Comparison of ENCODE assay signal across 1 cellular context in the genomic region with DNA sequence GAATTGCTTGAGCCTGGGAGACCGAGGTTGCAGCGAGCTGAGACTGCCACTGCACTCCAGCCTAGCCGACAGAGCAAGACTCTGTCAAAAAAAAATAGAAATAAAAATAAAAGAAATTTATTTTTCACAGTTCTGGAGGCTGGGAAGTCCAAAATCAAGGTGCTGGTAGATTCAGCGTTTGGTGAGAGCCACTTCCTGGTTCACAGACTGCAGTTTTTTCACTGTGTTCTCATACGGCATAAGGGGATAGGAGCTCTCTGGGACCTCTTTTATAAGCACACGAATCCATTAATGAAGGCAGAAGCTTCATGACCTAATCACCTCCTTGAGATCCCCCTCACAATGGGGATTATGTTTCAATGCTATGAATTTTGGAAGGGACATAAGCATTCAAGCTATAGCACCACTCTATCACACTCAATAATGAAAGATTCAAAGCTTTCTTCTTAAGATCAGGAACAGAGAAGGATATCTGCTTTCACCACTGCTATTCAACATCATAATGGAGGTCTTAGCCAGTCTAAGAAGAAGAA.
TF ChIP-seq lines count a peak whose summit lies in the region.

No MANE protein-coding gene starts in this region.

TF ChIP-seq in WTC11, 78 proteins besides CTCF, POLR2A, EP300 and RAD21:
- TF ChIP-seq, protein P1, sequence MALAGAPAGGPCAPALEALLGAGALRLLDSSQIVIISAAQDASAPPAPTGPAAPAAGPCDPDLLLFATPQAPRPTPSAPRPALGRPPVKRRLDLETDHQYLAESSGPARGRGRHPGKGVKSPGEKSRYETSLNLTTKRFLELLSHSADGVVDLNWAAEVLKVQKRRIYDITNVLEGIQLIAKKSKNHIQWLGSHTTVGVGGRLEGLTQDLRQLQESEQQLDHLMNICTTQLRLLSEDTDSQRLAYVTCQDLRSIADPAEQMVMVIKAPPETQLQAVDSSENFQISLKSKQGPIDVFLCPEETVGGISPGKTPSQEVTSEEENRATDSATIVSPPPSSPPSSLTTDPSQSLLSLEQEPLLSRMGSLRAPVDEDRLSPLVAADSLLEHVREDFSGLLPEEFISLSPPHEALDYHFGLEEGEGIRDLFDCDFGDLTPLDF (CRISPR knock-in tag; IDR thresholded peaks at IDR 0.05), result no peak
- TF ChIP-seq SOX15 (CRISPR knock-in tag; IDR thresholded peaks at IDR 0.05) (no peak), ELF4 (CRISPR knock-in tag; IDR thresholded peaks at IDR 0.05; ENCODE audit: low read depth) (no peak), CREM (CRISPR knock-in tag; IDR thresholded peaks at IDR 0.05) (no peak), FOXJ3 (CRISPR knock-in tag; IDR thresholded peaks at IDR 0.05; ENCODE audit: borderline replicate concordance) (no peak), SP1 (CRISPR knock-in tag; conservative IDR thresholded peaks at IDR 0.05) (no peak)
- TF ChIP-seq, protein P2, sequence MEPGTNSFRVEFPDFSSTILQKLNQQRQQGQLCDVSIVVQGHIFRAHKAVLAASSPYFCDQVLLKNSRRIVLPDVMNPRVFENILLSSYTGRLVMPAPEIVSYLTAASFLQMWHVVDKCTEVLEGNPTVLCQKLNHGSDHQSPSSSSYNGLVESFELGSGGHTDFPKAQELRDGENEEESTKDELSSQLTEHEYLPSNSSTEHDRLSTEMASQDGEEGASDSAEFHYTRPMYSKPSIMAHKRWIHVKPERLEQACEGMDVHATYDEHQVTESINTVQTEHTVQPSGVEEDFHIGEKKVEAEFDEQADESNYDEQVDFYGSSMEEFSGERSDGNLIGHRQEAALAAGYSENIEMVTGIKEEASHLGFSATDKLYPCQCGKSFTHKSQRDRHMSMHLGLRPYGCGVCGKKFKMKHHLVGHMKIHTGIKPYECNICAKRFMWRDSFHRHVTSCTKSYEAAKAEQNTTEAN (CRISPR knock-in tag; IDR thresholded peaks at IDR 0.05), result no peak
- TF ChIP-seq, protein P3, sequence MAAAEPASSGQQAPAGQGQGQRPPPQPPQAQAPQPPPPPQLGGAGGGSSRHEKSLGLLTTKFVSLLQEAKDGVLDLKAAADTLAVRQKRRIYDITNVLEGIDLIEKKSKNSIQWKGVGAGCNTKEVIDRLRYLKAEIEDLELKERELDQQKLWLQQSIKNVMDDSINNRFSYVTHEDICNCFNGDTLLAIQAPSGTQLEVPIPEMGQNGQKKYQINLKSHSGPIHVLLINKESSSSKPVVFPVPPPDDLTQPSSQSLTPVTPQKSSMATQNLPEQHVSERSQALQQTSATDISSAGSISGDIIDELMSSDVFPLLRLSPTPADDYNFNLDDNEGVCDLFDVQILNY (CRISPR knock-in tag; IDR thresholded peaks at IDR 0.05), result no peak
